In the genomic region with DNA sequence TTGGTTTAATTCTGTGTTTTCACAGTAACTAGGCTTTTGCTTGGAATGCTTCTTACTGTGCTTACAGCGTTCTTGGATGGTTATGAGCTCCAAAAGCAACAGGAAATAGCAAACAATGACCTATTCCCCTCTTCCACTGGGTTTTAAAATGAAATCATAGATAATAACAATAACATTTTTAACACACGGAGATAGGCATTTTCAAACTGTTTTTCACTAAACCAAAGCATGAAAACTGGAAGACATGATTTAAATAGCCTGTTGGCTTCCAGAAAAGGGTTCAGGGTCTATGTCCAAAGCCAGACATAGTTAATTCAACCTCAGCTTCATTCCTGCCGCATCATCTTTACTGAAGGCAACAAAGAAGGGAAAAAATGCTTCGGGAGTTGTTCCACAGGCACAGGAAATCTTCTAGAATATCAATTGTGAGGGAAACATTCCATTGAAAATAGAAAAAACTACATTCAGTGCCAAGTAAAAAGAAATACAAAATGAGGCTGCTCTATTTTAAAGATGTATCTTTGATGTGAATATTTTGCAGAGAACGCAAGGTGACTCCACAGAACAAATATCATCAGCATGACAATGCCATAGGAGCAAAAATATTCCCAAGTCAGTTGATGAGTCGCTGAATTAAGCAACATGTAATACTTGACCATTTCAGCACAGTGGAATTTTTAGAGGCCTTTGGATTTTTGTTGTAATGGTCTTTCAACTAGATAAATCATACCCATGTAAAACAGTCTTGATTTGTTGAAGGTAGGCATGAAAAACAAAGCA, we compare ENCODE assay signal across 11 cellular contexts.
DNase-seq lines count a peak whose midpoint lies in the region; ATAC-seq and TF ChIP-seq lines count a peak whose summit lies in the region.
"Had no signal": no experiment of that assay in that cellular context is flagged by ENCODE, and none has a peak within 500 bp of the region (broad histone marks: within the 10 kb centered on the region; RNA-seq: fewer than 3 reads in every experiment).

No MANE protein-coding gene starts in this region.

- H3K27ac ChIP-seq in coronary artery (peak overlapping the region; percentile 70 to 83), right lobe of liver (peak overlapping the region in 2 of 3 donors; percentile 6 to 26), testis (peak overlapping the region; percentile 27 to 78)

- ATAC-seq in right lobe of liver (peak in 3 of 4 donors; percentile 26 to 53 (median 49)), GM21390 (IDR thresholded peaks at IDR 0.05; ENCODE audit: unreplicated experiment) (no peak), GM18520 (IDR thresholded peaks at IDR 0.05; ENCODE audit: unreplicated experiment) (no peak)

- H3K4me1 Mint-ChIP-seq in activated naive CD8-positive, alpha-beta T cell treated with anti-CD3 and anti-CD28 coated beads for 36 hours: peaks cover 2% of the 10 kb centered on the region

- no peak overlapping the region for H3K27ac Mint-ChIP-seq in activated naive CD8-positive, alpha-beta T cell treated with anti-CD3 and anti-CD28 coated beads for 36 hours

- DNase-seq in LHCN-M2 (ENCODE audit: low read depth) (peak; percentile 62), coronary artery (ENCODE audit: low spot score) (no peak), right lobe of liver (no peak), testis (no peak), islet precursor cell (no peak)
- no peak for DNase-seq in activated naive CD8-positive, alpha-beta T cell treated with anti-CD3 and anti-CD28 coated beads for 36 hours
- DNase-seq: cortex of kidney; NCI-H2227 treated with DMSO at 0.1 percent for 48 hours; stimulated activated CD4-positive, alpha-beta T cell treated with anti-CD3 and anti-CD28 coated beads, Interleukin-4, amount 100 ng/mL, for 4 hours had no signal

- H3K9me3 Mint-ChIP-seq in activated naive CD8-positive, alpha-beta T cell treated with anti-CD3 and anti-CD28 coated beads for 36 hours: peaks cover 7% of the 10 kb centered on the region

- TF ChIP-seq POLR2A in right lobe of liver (IDR thresholded peaks at IDR 0.05) (no peak), testis (IDR thresholded peaks at IDR 0.05) (no peak)

- H3K4me1 ChIP-seq in right lobe of liver: no peaks in the 10 kb centered on the region
- no peaks in the 10 kb centered on the region for H3K4me1 ChIP-seq in testis

- TF ChIP-seq CTCF in coronary artery (IDR thresholded peaks at IDR 0.05) (no peak), right lobe of liver (IDR thresholded peaks at IDR 0.05) (no peak), testis (IDR thresholded peaks at IDR 0.05) (no peak)

- H3K27me3 Mint-ChIP-seq in activated naive CD8-positive, alpha-beta T cell treated with anti-CD3 and anti-CD28 coated beads for 36 hours: peaks cover 7% of the 10 kb centered on the region

- no peak overlapping the region for H3K4me3 Mint-ChIP-seq in activated naive CD8-positive, alpha-beta T cell treated with anti-CD3 and anti-CD28 coated beads for 36 hours

- H3K27me3 ChIP-seq in right lobe of liver (no peaks in the 10 kb centered on the region), testis (no peaks in the 10 kb centered on the region)

- H3K9me3 ChIP-seq in right lobe of liver (no peaks in the 10 kb centered on the region), testis (no peaks in the 10 kb centered on the region)

- H3K36me3 ChIP-seq in right lobe of liver (peaks cover 7 to 30% (median 16%) of the 10 kb centered on the region in 4 donors), testis (ENCODE audit: low read depth, missing control alignments) (no peaks in the 10 kb centered on the region)

- peaks cover 2% of the 10 kb centered on the region for H3K36me3 Mint-ChIP-seq in activated naive CD8-positive, alpha-beta T cell treated with anti-CD3 and anti-CD28 coated beads for 36 hours

- peak overlapping the region; percentile 41 for H3K4me3 ChIP-seq in coronary artery
- H3K4me3 ChIP-seq in right lobe of liver: no peak overlapping the region
- H3K4me3 ChIP-seq in testis: no peak overlapping the region

- intact Hi-C loops in right lobe of liver (cut with DNase I) (no loop called here), testis (cut with DNase I; ENCODE audit: low total_unique reads) (no loop called here)

- 69% methylated on average over 6 of the region's 6 CpGs for WGBS in right lobe of liver (ENCODE audit: insufficient coverage, low coverage, low lambda C conversion rate, missing lambda C conversion rate)
- 49 to 57% methylated on average over 6 of the region's 6 CpGs for WGBS in testis, 2 donors

Comparison
In these comparisons a context has a peak if more than half of its experiments do, and no peak if none do; other contexts are left out.
1. H3K27ac ChIP-seq: peak in every context shown above with its lines; median percentile 76 in coronary artery; 52 in testis; 16 in right lobe of liver.
2. ATAC-seq: peak in right lobe of liver (3 of 4); none in GM21390 (single experiment) and GM18520 (single experiment).